11 cellular contexts compared by ENCODE assay signal in genomic region chr1:77412794-77413530, GRCh38.
DNase-seq lines count a peak whose midpoint lies in the region; ATAC-seq and TF ChIP-seq lines count a peak whose summit lies in the region.
"Had no signal": no experiment of that assay in that cellular context is flagged by ENCODE, and none has a peak within 500 bp of the region (broad histone marks: within the 10 kb centered on the region; RNA-seq: fewer than 3 reads in every experiment).

No MANE protein-coding gene starts in this region.

- H3K4me1 Mint-ChIP-seq in activated naive CD8-positive, alpha-beta T cell treated with anti-CD3 and anti-CD28 coated beads, Interleukin-2, amount 50 U/mL, for 24 hours = peaks cover 22% of the 10 kb centered on the region

- peak; percentile 57 for DNase-seq in GF-D8 (lab: John Stamatoyannopoulos, UW)
- DNase-seq in activated naive CD8-positive, alpha-beta T cell treated with anti-CD3 and anti-CD28 coated beads, Interleukin-2, amount 50 U/mL, for 24 hours = no peak
- DNase-seq in NCI-H2227 treated with DMSO at 0.1 percent for 48 hours (lab: John Stamatoyannopoulos, UW) = no peak
- DNase-seq in BE2C = no peak
- no peak for DNase-seq in CD1c-positive myeloid dendritic cell (ENCODE audit: extremely low spot score)
- DNase-seq in DMS53 (lab: John Stamatoyannopoulos, UW) = no peak
- DNase-seq: islet precursor cell; NCI-H1092 treated with DMSO at 0.1 percent for 48 hours; stimulated activated CD4-positive, alpha-beta T cell treated with anti-CD3 and anti-CD28 coated beads, Interleukin-4, amount 100 ng/mL, for 1 hour had no signal

- H3K27me3 ChIP-seq in BE2C = no peaks in the 10 kb centered on the region

- ATAC-seq in GM21390 (IDR thresholded peaks at IDR 0.05; ENCODE audit: unreplicated experiment) = peak; percentile 44
- ATAC-seq in HG03175 (IDR thresholded peaks at IDR 0.05; ENCODE audit: unreplicated experiment) = peak; percentile 30
- ATAC-seq in activated naive CD8-positive, alpha-beta T cell treated with anti-CD3 and anti-CD28 coated beads, Interleukin-2, amount 50 U/mL, for 24 hours = peak; percentile 16

- H3K27me3 Mint-ChIP-seq in activated naive CD8-positive, alpha-beta T cell treated with anti-CD3 and anti-CD28 coated beads, Interleukin-2, amount 50 U/mL, for 24 hours = no peaks in the 10 kb centered on the region

- H3K36me3 Mint-ChIP-seq in activated naive CD8-positive, alpha-beta T cell treated with anti-CD3 and anti-CD28 coated beads, Interleukin-2, amount 50 U/mL, for 24 hours (ENCODE audit: low read depth) = peaks cover 9% of the 10 kb centered on the region

- H3K36me3 ChIP-seq in BE2C = no peaks in the 10 kb centered on the region

- TF ChIP-seq CTCF in BE2C (IDR thresholded peaks at IDR 0.05; ENCODE audit: low read depth, low read length) = no peak

- no peak overlapping the region for H3K27ac Mint-ChIP-seq in activated naive CD8-positive, alpha-beta T cell treated with anti-CD3 and anti-CD28 coated beads, Interleukin-2, amount 50 U/mL, for 24 hours

- H3K4me1 ChIP-seq in BE2C = no peaks in the 10 kb centered on the region

- no peak overlapping the region for H3K4me3 Mint-ChIP-seq in activated naive CD8-positive, alpha-beta T cell treated with anti-CD3 and anti-CD28 coated beads, Interleukin-2, amount 50 U/mL, for 24 hours

- peaks cover 7% of the 10 kb centered on the region for H3K9me3 Mint-ChIP-seq in activated naive CD8-positive, alpha-beta T cell treated with anti-CD3 and anti-CD28 coated beads, Interleukin-2, amount 50 U/mL, for 24 hours

- no peak overlapping the region for H3K4me3 ChIP-seq in BE2C (ENCODE audit: low read depth, low read length)

- no peaks in the 10 kb centered on the region for H3K9me3 ChIP-seq in BE2C
